In the genomic region with DNA sequence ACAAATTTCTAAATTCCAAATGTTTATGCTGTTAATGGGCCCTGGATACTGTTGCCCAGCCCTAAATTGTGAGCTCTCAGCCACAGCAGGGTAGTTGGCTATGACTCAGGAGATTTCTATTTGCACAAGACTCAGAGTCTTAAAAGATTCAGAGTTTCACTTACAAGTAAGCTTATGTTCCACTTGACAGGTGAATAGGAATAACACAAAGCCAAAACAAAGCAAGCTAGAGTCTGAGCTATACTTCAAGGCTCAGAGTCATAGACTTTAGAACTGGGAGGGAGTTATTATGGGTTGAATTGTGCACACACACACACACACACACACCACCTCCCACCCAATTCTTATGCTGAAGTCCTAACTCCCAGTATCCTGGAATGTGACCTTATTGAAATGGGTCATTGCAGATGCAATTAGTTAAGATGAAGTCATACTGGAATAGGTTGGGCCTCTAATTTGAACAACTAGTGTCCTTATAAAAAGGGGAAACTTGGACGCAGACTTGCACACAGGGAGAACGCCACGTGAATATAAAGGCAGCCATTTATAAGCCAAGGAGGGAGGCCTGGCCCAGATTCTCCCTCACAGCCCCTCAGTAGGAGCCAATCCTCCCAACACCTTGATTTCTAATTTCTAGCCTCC, we compare ENCODE assay signal across 11 cellular contexts. TPM values are rescaled to one million over a fixed set of nuclear protein-coding genes. Genes with fewer than 3 reads are reported as not detected.
DNase-seq lines count a peak whose midpoint lies in the region; ATAC-seq, FAIRE-seq and TF ChIP-seq lines count a peak whose summit lies in the region.
"Had no signal": no experiment of that assay in that cellular context is flagged by ENCODE, and none has a peak within 500 bp of the region (broad histone marks: within the 10 kb centered on the region; RNA-seq: fewer than 3 reads in every experiment).

No MANE protein-coding gene starts in this region.

- 61 to 77% methylated on average over 3 of the region's 3 CpGs for WGBS in upper lobe of left lung, 2 donors

- H3K27ac ChIP-seq in kidney (ENCODE audit: low read depth in 2 of 2, low read length in 2 of 2) (peak overlapping the region; percentile 73 to 79), upper lobe of left lung (peak overlapping the region; percentile 13 to 67 (median 44))
- H3K27ac ChIP-seq: neutrophil had no signal

- TF ChIP-seq CTCF in kidney (IDR thresholded peaks at IDR 0.05; ENCODE audit: borderline replicate concordance, extremely low read depth, insufficient read depth) (no peak), upper lobe of left lung (IDR thresholded peaks at IDR 0.05) (no peak)

- H3K4me1 ChIP-seq in adipocyte (ENCODE audit: control insufficient read depth, insufficient read depth, low read length) (peaks cover 29% of the 10 kb centered on the region), kidney (ENCODE audit: control insufficient read depth in 1 of 2, insufficient read depth in 1 of 2, low read depth in 1 of 2, low read length in 2 of 2) (peaks cover 14 to 17% of the 10 kb centered on the region in 2 donors), upper lobe of left lung (peaks cover 0 to 8% (median 7%) of the 10 kb centered on the region in 4 donors)

- H3K9me3 ChIP-seq in adipocyte (ENCODE audit: control insufficient read depth, low read length) (no peaks in the 10 kb centered on the region), kidney (ENCODE audit: control insufficient read depth in 1 of 2, low read length in 2 of 2) (no peaks in the 10 kb centered on the region), upper lobe of left lung (no peaks in the 10 kb centered on the region)
- H3K9me3 ChIP-seq: neutrophil, stomach had no signal

- peak; percentile 55 to 86 for ATAC-seq in upper lobe of left lung (ENCODE audit: low FRiP score in 2 of 2)
- no peak for ATAC-seq in activated CD4-positive, CD25-positive, alpha-beta regulatory T cell treated with anti-CD3 and anti-CD28 coated beads, Interleukin-2, amount 50 U/mL, for 24 hours

- peak overlapping the region; percentile 58 for H3K9ac ChIP-seq in adipocyte (ENCODE audit: low read length)
- H3K9ac ChIP-seq in kidney (ENCODE audit: low read length in 2 of 2) = no peak overlapping the region

- DNase-seq in DMS53 (lab: John Stamatoyannopoulos, UW) (peak; percentile 42), DMS53 treated with DMSO at 0.1 percent for 48 hours (lab: John Stamatoyannopoulos, UW; ENCODE audit: unreplicated experiment) (no peak), adipocyte (ENCODE audit: low read depth) (peak; percentile 74), kidney (no peak), upper lobe of left lung (peak in 1 of 2 donors; percentile 27), SIG-M5 (lab: John Stamatoyannopoulos, UW) (no peak), HuH-7.5 (ENCODE audit: low spot score) (no peak)
- DNase-seq: activated B cell treated with CpG ODN at 0.5 μM for 24 hours, stomach had no signal

- H3K4me3 ChIP-seq in adipocyte (ENCODE audit: low read length) (peak overlapping the region; percentile 11), kidney (ENCODE audit: low read length in 2 of 2) (no peak overlapping the region), upper lobe of left lung (no peak overlapping the region)
- H3K4me3 ChIP-seq: stomach had no signal

- no peak for TF ChIP-seq EP300 in upper lobe of left lung (IDR thresholded peaks at IDR 0.05)

- peak; percentile 44 for FAIRE-seq in kidney (lab: Jason Lieb, UNC)

- TF ChIP-seq POLR2A in upper lobe of left lung (IDR thresholded peaks at IDR 0.05) = no peak

- no peaks in the 10 kb centered on the region for H3K36me3 ChIP-seq in adipocyte (ENCODE audit: control insufficient read depth, insufficient read depth, low read length, severe bottlenecking)
- H3K36me3 ChIP-seq in kidney (ENCODE audit: control insufficient read depth in 1 of 2, insufficient read depth in 2 of 2, low read length in 2 of 2) = no peaks in the 10 kb centered on the region
- H3K36me3 ChIP-seq in upper lobe of left lung = no peaks in the 10 kb centered on the region
- H3K36me3 ChIP-seq: neutrophil, stomach had no signal

- intact Hi-C loops in kidney (cut with DNase I) = no loop called here

- H3K27me3 ChIP-seq in adipocyte (replicated peaks; ENCODE audit: control insufficient read depth, insufficient read depth, low read length) (no peaks in the 10 kb centered on the region), upper lobe of left lung (no peaks in the 10 kb centered on the region)
- H3K27me3 ChIP-seq: neutrophil, stomach had no signal

RNA-seq across cellular contexts. Expression of a gene that starts 30.2 kb away (rescaled TPM):
- 280 TPM for total RNA-seq in kidney
- polyA plus RNA-seq in kidney (ENCODE audit: insufficient read depth, low read depth, low replicate concordance) = 563 TPM
- total RNA-seq in upper lobe of left lung = 100 to 1,000 TPM in 5 of 6 donors, 10 to 100 TPM in 1; 94.3 to 330 (median 212) TPM

Comparison
In these comparisons a context has a peak if more than half of its experiments do, and no peak if none do; other contexts are left out.
1. DNase-seq: peak in DMS53 (single experiment) and adipocyte (single experiment); none in DMS53 treated with DMSO at 0.1 percent for 48 hours (single experiment), kidney (single experiment), SIG-M5 (single experiment) and HuH-7.5 (single experiment).
2. ATAC-seq: peak in upper lobe of left lung (2 of 2); none in activated CD4-positive, CD25-positive, alpha-beta regulatory T cell treated with anti-CD3 and anti-CD28 coated beads, Interleukin-2, amount 50 U/mL, for 24 hours (0 of 2).